ENCODE assay signal across 8 cellular contexts in the genomic region with DNA sequence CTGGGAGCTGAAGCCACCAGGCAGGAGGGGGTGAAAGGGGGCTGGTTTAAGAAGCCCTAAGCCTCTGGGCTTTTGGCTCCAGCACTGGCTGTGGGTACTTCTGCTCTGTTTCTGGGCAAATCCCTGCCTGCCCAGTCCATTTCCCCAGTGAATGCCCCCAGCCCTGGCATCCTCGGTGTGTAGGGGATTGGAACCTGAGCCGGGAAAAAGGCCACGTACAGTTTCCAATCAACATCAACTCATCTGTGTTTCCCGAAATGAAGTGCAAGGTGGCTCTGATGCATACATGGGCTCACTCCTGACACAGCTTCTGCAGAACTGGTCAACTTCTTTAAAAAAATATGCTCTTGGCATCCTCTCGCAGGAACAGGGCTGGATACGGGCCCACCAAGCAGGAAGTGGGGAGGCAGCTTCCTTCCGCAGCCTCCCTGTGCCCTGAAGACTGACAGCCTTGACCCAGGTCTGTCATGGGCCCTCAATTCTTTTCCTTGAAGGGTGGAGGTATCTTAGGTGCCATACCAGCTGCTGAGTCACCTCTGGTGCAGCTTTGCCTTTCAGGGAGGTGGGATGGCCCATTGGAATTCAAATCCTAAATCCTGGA.
DNase-seq lines count a peak whose midpoint lies in the region; ATAC-seq and TF ChIP-seq lines count a peak whose summit lies in the region.

No MANE protein-coding gene starts in this region.

- H3K9me3 Mint-ChIP-seq in activated CD4-positive, alpha-beta T cell treated with anti-CD3 and anti-CD28 coated beads, Interleukin-2, amount 10 ng/mL, durations not matched to agents 24 days and 14 days: no peaks in the 10 kb centered on the region

- no peaks in the 10 kb centered on the region for H3K79me2 ChIP-seq in trophoblast cell (ENCODE audit: control insufficient read depth, insufficient read depth, low read length, poor library complexity)

- H3K4me1 Mint-ChIP-seq in activated CD4-positive, alpha-beta T cell treated with anti-CD3 and anti-CD28 coated beads, Interleukin-2, amount 10 ng/mL, durations not matched to agents 24 days and 14 days: peaks cover 11% of the 10 kb centered on the region

- H3K27ac ChIP-seq in colonic mucosa: peak overlapping the region; percentile 28
- H3K27ac ChIP-seq in trophoblast cell (ENCODE audit: low read depth, low read length): no peak overlapping the region

- H3K27me3 ChIP-seq in colonic mucosa (no peaks in the 10 kb centered on the region), trophoblast cell (ENCODE audit: insufficient read depth, low read length) (no peaks in the 10 kb centered on the region)

- no CpG with 5 or more reads among the region's 7 CpGs for WGBS in trophoblast cell (ENCODE audit: extremely low coverage, insufficient coverage, insufficient read length)

- H3K23ac ChIP-seq in trophoblast cell (ENCODE audit: low read length): no peak overlapping the region

- no peak overlapping the region for H3K4me3 Mint-ChIP-seq in activated CD4-positive, alpha-beta T cell treated with anti-CD3 and anti-CD28 coated beads, Interleukin-2, amount 10 ng/mL, durations not matched to agents 24 days and 14 days

- peaks cover 15% of the 10 kb centered on the region for H3K36me3 Mint-ChIP-seq in activated CD4-positive, alpha-beta T cell treated with anti-CD3 and anti-CD28 coated beads, Interleukin-2, amount 10 ng/mL, durations not matched to agents 24 days and 14 days (ENCODE audit: low read depth)

- H3K36me3 ChIP-seq in colonic mucosa (peaks cover 7% of the 10 kb centered on the region), trophoblast cell (ENCODE audit: control insufficient read depth in 1 of 2, insufficient read depth in 2 of 2, low read length in 2 of 2) (peaks cover 9 to 25% of the 10 kb centered on the region in 2 experiments)

- no peak overlapping the region for H3K4me3 ChIP-seq in colonic mucosa
- H3K4me3 ChIP-seq in trophoblast cell (ENCODE audit: low read depth, low read length): no peak overlapping the region

- intact Hi-C loops in activated CD4-positive, alpha-beta T cell treated with anti-CD3 and anti-CD28 coated beads, Interleukin-2, amount 10 ng/mL, durations not matched to agents 24 days and 14 days (cut with micrococcal nuclease): loop anchor here (5.0 kb wide), 1 partner anchor 86 kb away; no protein-coding TSS in a partner anchor
- intact Hi-C loops in colonic mucosa (cut with DNase I): no loop called here

- H3K4ac ChIP-seq in trophoblast cell (ENCODE audit: low read depth, low read length): no peak overlapping the region

- no peak overlapping the region for H4K8ac ChIP-seq in trophoblast cell (ENCODE audit: low read depth, low read length)

- H3K27ac Mint-ChIP-seq in activated CD4-positive, alpha-beta T cell treated with anti-CD3 and anti-CD28 coated beads, Interleukin-2, amount 10 ng/mL, durations not matched to agents 24 days and 14 days: peak overlapping the region; percentile 68

- no peak overlapping the region for H2BK12ac ChIP-seq in trophoblast cell (ENCODE audit: low read length)

- H3K9me3 ChIP-seq in colonic mucosa (no peaks in the 10 kb centered on the region), trophoblast cell (ENCODE audit: insufficient read depth, low read depth, low read length) (no peaks in the 10 kb centered on the region)

- H3K79me1 ChIP-seq in trophoblast cell (ENCODE audit: low read length): no peaks in the 10 kb centered on the region

- peak overlapping the region; percentile 2 for H3K14ac ChIP-seq in trophoblast cell (ENCODE audit: low read length)

- no peak overlapping the region for H3K4me2 ChIP-seq in trophoblast cell (ENCODE audit: low read length)

- no peaks in the 10 kb centered on the region for H3K27me3 Mint-ChIP-seq in activated CD4-positive, alpha-beta T cell treated with anti-CD3 and anti-CD28 coated beads, Interleukin-2, amount 10 ng/mL, durations not matched to agents 24 days and 14 days

- DNase-seq in activated CD4-positive, alpha-beta T cell treated with anti-CD3 and anti-CD28 coated beads, Interleukin-2, amount 10 ng/mL, durations not matched to agents 24 days and 14 days: no peak
- DNase-seq in activated CD4-positive, alpha-beta T cell treated with anti-CD3 and anti-CD28 coated beads, Interleukin-2, amount 50 U/mL, for 48 hours: no peak
- DNase-seq in colonic mucosa: no peak
- peak in 1 of 2 donors; percentile 41 for DNase-seq in trophoblast cell
- no peak for DNase-seq in activated effector memory CD4-positive, alpha-beta T cell treated with anti-CD3 and anti-CD28 coated beads, Interleukin-2, amount 50 U/mL, for 16 hours
- DNase-seq in DMS53 treated with DMSO at 0.1 percent for 48 hours (lab: John Stamatoyannopoulos, UW; ENCODE audit: unreplicated experiment): no peak
- DNase-seq in stimulated activated CD4-positive, alpha-beta T cell treated with anti-CD3 and anti-CD28 coated beads, Interleukin-12 subunit alpha, Interleukin-12 subunit beta, amount 100 ng/mL, for 4 hours: no peak

- H2AFZ ChIP-seq in trophoblast cell (ENCODE audit: insufficient read depth, low read length, poor library complexity): no peak overlapping the region

- peak overlapping the region; percentile 50 for H2AK5ac ChIP-seq in trophoblast cell (ENCODE audit: low read length)

- H3K4me1 ChIP-seq in colonic mucosa (no peaks in the 10 kb centered on the region), trophoblast cell (ENCODE audit: control insufficient read depth in 1 of 2, insufficient read depth in 2 of 2, low read length in 2 of 2) (peaks cover 3 to 19% of the 10 kb centered on the region in 2 experiments)

- H3K18ac ChIP-seq in trophoblast cell (ENCODE audit: low read length): no peak overlapping the region

- H3K9ac ChIP-seq in colonic mucosa (ENCODE audit: low read depth in 2 of 2, low read length in 2 of 2): no peak overlapping the region
- no peak overlapping the region for H3K9ac ChIP-seq in trophoblast cell (ENCODE audit: low read length)

- H2BK5ac ChIP-seq in trophoblast cell (ENCODE audit: low read depth, low read length, poor library complexity): no peak overlapping the region

- TF ChIP-seq CTCF in colonic mucosa (IDR thresholded peaks at IDR 0.05): no peak

- H4K12ac ChIP-seq in trophoblast cell (ENCODE audit: low read depth, low read length): no peak overlapping the region

- H2BK120ac ChIP-seq in trophoblast cell (ENCODE audit: insufficient read depth, low read length, poor library complexity): no peak overlapping the region

- H4K91ac ChIP-seq in trophoblast cell (ENCODE audit: low read depth, low read length): peak overlapping the region; percentile 51

- ATAC-seq in HG03342 (IDR thresholded peaks at IDR 0.05; ENCODE audit: unreplicated experiment): peak; percentile 19
